ENCODE assay signal across 15 cellular contexts in the genomic region with DNA sequence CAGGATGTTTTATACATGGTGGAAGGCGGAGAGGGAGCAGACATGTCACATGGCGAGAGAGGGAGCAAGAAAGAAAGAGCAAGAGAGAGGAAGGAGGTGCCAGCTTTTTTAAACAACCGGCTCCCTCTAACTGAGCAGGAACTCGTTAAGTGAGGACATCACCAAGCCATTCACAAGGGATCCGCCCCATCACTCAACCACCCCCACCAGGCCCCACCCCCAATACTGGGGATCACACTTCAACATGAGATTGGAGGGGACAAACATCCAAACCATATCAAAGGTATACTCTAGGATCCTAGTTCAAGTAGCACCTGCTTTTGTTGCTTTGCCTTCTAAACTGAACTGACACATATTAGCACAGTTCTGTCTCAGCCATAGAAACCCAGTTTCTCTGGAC.
A peak's percentile ranks its signal among the peaks of the same experiment; 100 is the strongest.
DNase-seq lines count a peak whose midpoint lies in the region; ATAC-seq and FAIRE-seq lines count a peak whose summit lies in the region.
"Had no signal": no experiment of that assay in that cellular context is flagged by ENCODE, and none has a peak within 500 bp of the region (broad histone marks: within the 10 kb centered on the region; RNA-seq: fewer than 3 reads in every experiment).

No MANE protein-coding gene starts in this region.

- H3K9me3 ChIP-seq in GM23248 (ENCODE audit: low read depth), result no peaks in the 10 kb centered on the region
- H3K9me3 ChIP-seq: BLaER1 treated with 17β-estradiol and CSF1 and Interleukin-3, amounts not matched to agents 10 nM and 100 nM; esophagus squamous epithelium; SJCRH30 had no signal

- peaks cover 95% of the 10 kb centered on the region for H3F3A ChIP-seq in GM23248 (ENCODE audit: insufficient read depth)

- no peaks in the 10 kb centered on the region; the same call in 1 of the 2 replicates for H4K20me1 ChIP-seq in GM23248 (ENCODE audit: insufficient read depth)

- H3K79me2 ChIP-seq in GM23248 (ENCODE audit: insufficient read depth), result peaks cover 73% of the 10 kb centered on the region
- H3K79me2 ChIP-seq: hepatocyte had no signal

- peak; percentile 6 for DNase-seq in AG20443 (ENCODE audit: low spot score)
- peak; percentile 32 for DNase-seq in GM23248
- DNase-seq in activated T-helper 2 cell treated with anti-CD3 and anti-CD28 coated beads, Interferon-gamma antibody, Interleukin-2, Interleukin-4, amounts not matched to agents 10 μg/mL and 5 μg/mL and 100 μg/mL, durations not matched to agents 14 hours and 24 hours and 36 hours (ENCODE audit: low spot score), result no peak
- DNase-seq in left colon, result no peak
- no peak for DNase-seq in HuH-7.5 (ENCODE audit: low spot score)
- no peak for DNase-seq in RCC 7860 (ENCODE audit: low spot score)
- DNase-seq: cortex of kidney, DMS79, esophagus squamous epithelium, left cardiac atrium had no signal

- 67 to 70% methylated on average over 5 of the region's 5 CpGs for WGBS in GM23248 (ENCODE audit: low coverage in 1 of 2, low lambda C conversion rate in 2 of 2, missing lambda C conversion rate in 2 of 2), 2 experiments

- H3K4me3 Mint-ChIP-seq in activated T-helper 2 cell treated with anti-CD3 and anti-CD28 coated beads, Interferon-gamma antibody, Interleukin-2, Interleukin-4, amounts not matched to agents 10 μg/mL and 5 μg/mL and 100 μg/mL, durations not matched to agents 14 hours and 24 hours and 36 hours (ENCODE audit: low read depth), result no peak overlapping the region

- H3K9ac ChIP-seq in GM23248, result peak overlapping the region; percentile 28; the same call in 1 of the 2 replicates
- H3K9ac ChIP-seq: BLaER1 treated with 17β-estradiol and CSF1 and Interleukin-3, amounts not matched to agents 10 nM and 100 nM had no signal

- no peaks in the 10 kb centered on the region for H3K9me3 Mint-ChIP-seq in activated T-helper 2 cell treated with anti-CD3 and anti-CD28 coated beads, Interferon-gamma antibody, Interleukin-2, Interleukin-4, amounts not matched to agents 10 μg/mL and 5 μg/mL and 100 μg/mL, durations not matched to agents 14 hours and 24 hours and 36 hours

- no peak for FAIRE-seq in RCC 7860 (lab: Jason Lieb, UNC)

- no peak overlapping the region for H2AFZ ChIP-seq in GM23248
- H2AFZ ChIP-seq: hepatocyte had no signal

- peak overlapping the region; percentile 28 for H3K27ac Mint-ChIP-seq in activated T-helper 2 cell treated with anti-CD3 and anti-CD28 coated beads, Interferon-gamma antibody, Interleukin-2, Interleukin-4, amounts not matched to agents 10 μg/mL and 5 μg/mL and 100 μg/mL, durations not matched to agents 14 hours and 24 hours and 36 hours

- intact Hi-C loops in activated T-helper 2 cell treated with anti-CD3 and anti-CD28 coated beads, Interferon-gamma antibody, Interleukin-2, Interleukin-4, amounts not matched to agents 10 μg/mL and 5 μg/mL and 100 μg/mL, durations not matched to agents 14 hours and 24 hours and 36 hours (cut with micrococcal nuclease), result no loop called here
- intact Hi-C loops in left colon (cut with DNase I, micrococcal nuclease), result no loop called here

- H3K36me3 Mint-ChIP-seq in activated T-helper 2 cell treated with anti-CD3 and anti-CD28 coated beads, Interferon-gamma antibody, Interleukin-2, Interleukin-4, amounts not matched to agents 10 μg/mL and 5 μg/mL and 100 μg/mL, durations not matched to agents 14 hours and 24 hours and 36 hours (ENCODE audit: low read depth), result peaks cover 85% of the 10 kb centered on the region

- in situ Hi-C loops in GM23248 (cut with MboI), result no loop called here

- H3K36me3 ChIP-seq in GM23248 (ENCODE audit: low read depth), result peaks cover 78% of the 10 kb centered on the region

- ATAC-seq in left colon (peak; percentile 31), HG02571 (IDR thresholded peaks at IDR 0.05; ENCODE audit: unreplicated experiment) (no peak), HG02840 (IDR thresholded peaks at IDR 0.05; ENCODE audit: low FRiP score, unreplicated experiment) (no peak)

- peaks cover 42% of the 10 kb centered on the region for H3K4me1 Mint-ChIP-seq in activated T-helper 2 cell treated with anti-CD3 and anti-CD28 coated beads, Interferon-gamma antibody, Interleukin-2, Interleukin-4, amounts not matched to agents 10 μg/mL and 5 μg/mL and 100 μg/mL, durations not matched to agents 14 hours and 24 hours and 36 hours (ENCODE audit: low read depth)

- H3K27me3 Mint-ChIP-seq in activated T-helper 2 cell treated with anti-CD3 and anti-CD28 coated beads, Interferon-gamma antibody, Interleukin-2, Interleukin-4, amounts not matched to agents 10 μg/mL and 5 μg/mL and 100 μg/mL, durations not matched to agents 14 hours and 24 hours and 36 hours (ENCODE audit: low read depth), result no peaks in the 10 kb centered on the region

- H3K4me2 ChIP-seq in GM23248 (ENCODE audit: unreplicated experiment), result no peak overlapping the region
- H3K4me2 ChIP-seq: BLaER1 treated with 17β-estradiol and CSF1 and Interleukin-3, amounts not matched to agents 10 nM and 100 nM; hepatocyte had no signal

- H3K4me1 ChIP-seq in GM23248 (ENCODE audit: insufficient read depth), result peaks cover 63% of the 10 kb centered on the region
- H3K4me1 ChIP-seq: SJCRH30 had no signal

- no peaks in the 10 kb centered on the region for H3K27me3 ChIP-seq in GM23248 (replicated peaks; ENCODE audit: insufficient read depth)
- H3K27me3 ChIP-seq: BLaER1 treated with 17β-estradiol and CSF1 and Interleukin-3, amounts not matched to agents 10 nM and 100 nM; esophagus squamous epithelium; hepatocyte; SJCRH30 had no signal

- peak overlapping the region; percentile 51 for H3K27ac ChIP-seq in GM23248
- H3K27ac ChIP-seq: BLaER1 treated with 17β-estradiol and CSF1 and Interleukin-3, amounts not matched to agents 10 nM and 100 nM; hepatocyte; SJCRH30 had no signal

- no peaks in the 10 kb centered on the region for H3K9me2 ChIP-seq in GM23248 (ENCODE audit: insufficient read depth)

- no peak overlapping the region for H3K4me3 ChIP-seq in GM23248
- H3K4me3 ChIP-seq: BLaER1 treated with 17β-estradiol and CSF1 and Interleukin-3, amounts not matched to agents 10 nM and 100 nM; esophagus squamous epithelium; hepatocyte; SJCRH30 had no signal

Comparison
In these comparisons a context has a peak if more than half of its experiments do, and no peak if none do; other contexts are left out.
1. DNase-seq: peak in AG20443 (single experiment) and GM23248 (single experiment); none in activated T-helper 2 cell treated with anti-CD3 and anti-CD28 coated beads, Interferon-gamma antibody, Interleukin-2, Interleukin-4, amounts not matched to agents 10 μg/mL and 5 μg/mL and 100 μg/mL, durations not matched to agents 14 hours and 24 hours and 36 hours (single experiment), left colon (0 of 2), HuH-7.5 (single experiment) and RCC 7860 (single experiment).